9 cellular contexts compared by ENCODE assay signal in the genomic region with DNA sequence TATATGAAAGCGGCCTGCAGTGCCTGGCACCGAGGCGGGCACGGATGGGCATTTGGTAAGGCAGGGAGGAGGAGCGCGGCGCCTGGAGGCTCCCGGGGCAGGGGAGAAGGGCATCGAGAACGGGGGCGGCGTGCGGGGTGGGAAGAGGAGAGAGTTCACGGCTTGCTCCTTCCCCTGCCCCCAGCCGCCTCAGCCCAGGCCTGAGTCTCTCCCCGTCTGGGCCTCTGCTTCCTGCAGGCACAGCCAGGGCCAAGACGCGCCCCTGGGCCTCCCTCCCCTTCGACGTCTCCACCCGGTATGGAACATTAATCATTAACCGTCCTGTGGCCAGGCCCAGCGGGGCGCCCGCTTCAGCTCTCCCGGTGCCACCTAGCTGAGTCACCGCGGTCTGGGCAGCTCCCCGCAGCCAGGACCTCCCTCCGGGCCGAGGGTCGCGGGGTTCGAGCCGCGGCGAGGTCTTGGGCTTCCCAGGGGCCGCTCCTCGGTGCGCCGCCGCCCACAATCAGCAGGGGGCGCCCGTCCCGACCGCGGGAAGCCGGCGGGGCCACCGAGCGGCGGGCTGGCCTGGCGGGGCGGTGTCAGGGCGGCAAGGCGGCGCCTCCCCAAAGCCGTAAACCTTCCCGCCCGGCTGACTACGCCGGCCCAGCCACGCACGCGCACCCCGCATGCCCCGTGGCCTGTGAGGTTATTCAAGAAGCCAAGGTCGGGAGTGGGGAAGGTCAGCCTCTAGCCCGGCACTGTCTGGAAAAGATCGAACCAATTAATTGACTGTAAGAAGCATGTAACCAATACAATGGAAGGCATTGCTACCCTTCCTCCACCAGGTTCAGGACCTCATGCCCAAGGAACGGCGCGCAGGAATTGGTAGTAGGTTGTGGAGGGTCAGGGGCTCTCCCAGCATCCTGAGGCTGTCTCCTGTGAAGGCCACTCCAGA. TPM values are rescaled to one million over a fixed set of nuclear protein-coding genes. Genes with fewer than 3 reads are reported as not detected.
DNase-seq lines count a peak whose midpoint lies in the region; ATAC-seq and TF ChIP-seq lines count a peak whose summit lies in the region.
"Had no signal": no experiment of that assay in that cellular context is flagged by ENCODE, and none has a peak within 500 bp of the region (broad histone marks: within the 10 kb centered on the region; RNA-seq: fewer than 3 reads in every experiment).

No MANE protein-coding gene starts in this region.

- H3K4me3 ChIP-seq in lower lobe of right lung: peak overlapping the region; percentile 48

- peaks cover 15% of the 10 kb centered on the region for H3K27me3 Mint-ChIP-seq in activated CD4-positive, alpha-beta T cell treated with anti-CD3 and anti-CD28 coated beads, Interleukin-2, amount 10 ng/mL, durations not matched to agents 24 days and 14 days

- DNase-seq in AG09319 (ENCODE audit: extremely low read depth, low read depth) (peak; percentile 20), NCI-H446 (lab: John Stamatoyannopoulos, UW) (peak; percentile 26 to 83), dedifferentiated amniotic fluid mesenchymal stem cell (ENCODE audit: extremely low spot score) (peak; percentile 27), lower lobe of right lung (peak; percentile 86)
- DNase-seq in activated CD4-positive, alpha-beta T cell treated with anti-CD3 and anti-CD28 coated beads, Interleukin-2, amount 10 ng/mL, durations not matched to agents 24 days and 14 days: peak; percentile 96
- DNase-seq in stimulated activated CD4-positive, alpha-beta T cell treated with anti-CD3 and anti-CD28 coated beads, TNF-alpha, amount 100 ng/mL, for 1 hour (ENCODE audit: low read depth in 3 of 3, low spot score in 1 of 3): peak; percentile 38 to 79 (median 61)

- no peaks in the 10 kb centered on the region for H3K9me3 Mint-ChIP-seq in activated CD4-positive, alpha-beta T cell treated with anti-CD3 and anti-CD28 coated beads, Interleukin-2, amount 10 ng/mL, durations not matched to agents 24 days and 14 days

- H3K9me3 ChIP-seq in lower lobe of right lung: no peaks in the 10 kb centered on the region

- peaks cover 24% of the 10 kb centered on the region for H3K4me1 Mint-ChIP-seq in activated CD4-positive, alpha-beta T cell treated with anti-CD3 and anti-CD28 coated beads, Interleukin-2, amount 10 ng/mL, durations not matched to agents 24 days and 14 days

- peak overlapping the region; percentile 76 for H3K4me3 Mint-ChIP-seq in activated CD4-positive, alpha-beta T cell treated with anti-CD3 and anti-CD28 coated beads, Interleukin-2, amount 10 ng/mL, durations not matched to agents 24 days and 14 days

- H3K27ac ChIP-seq in lower lobe of right lung: no peak overlapping the region

- ATAC-seq in GM18909 (IDR thresholded peaks at IDR 0.05; ENCODE audit: poor library complexity, unreplicated experiment) (peak; percentile 70), HG03159 (IDR thresholded peaks at IDR 0.05; ENCODE audit: unreplicated experiment) (peak; percentile 50), lower lobe of right lung (peak; percentile 88 to 93)

- H3K36me3 Mint-ChIP-seq in activated CD4-positive, alpha-beta T cell treated with anti-CD3 and anti-CD28 coated beads, Interleukin-2, amount 10 ng/mL, durations not matched to agents 24 days and 14 days (ENCODE audit: low read depth): no peaks in the 10 kb centered on the region

- H3K4me1 ChIP-seq in lower lobe of right lung: peaks cover 21% of the 10 kb centered on the region

- H3K27me3 ChIP-seq in lower lobe of right lung (ENCODE audit: low read depth): no peaks in the 10 kb centered on the region

- no peaks in the 10 kb centered on the region for H3K36me3 ChIP-seq in lower lobe of right lung

- peak overlapping the region; percentile 43 for H3K27ac Mint-ChIP-seq in activated CD4-positive, alpha-beta T cell treated with anti-CD3 and anti-CD28 coated beads, Interleukin-2, amount 10 ng/mL, durations not matched to agents 24 days and 14 days

- intact Hi-C loops in activated CD4-positive, alpha-beta T cell treated with anti-CD3 and anti-CD28 coated beads, Interleukin-2, amount 10 ng/mL, durations not matched to agents 24 days and 14 days (cut with micrococcal nuclease): loop anchor here (1.0 to 10.0 kb wide), 8 partner anchors 39 to 1071 kb away; a partner anchor contains a TSS
- intact Hi-C loops in lower lobe of right lung (cut with DNase I): no loop called here

- TF ChIP-seq CTCF in AG09319 (IDR thresholded peaks at IDR 0.05; ENCODE audit: low read depth, low read length) (peak; percentile 42), lower lobe of right lung (IDR thresholded peaks at IDR 0.05) (peak; percentile 93)

RNA-seq across cellular contexts. Expression of a gene that starts 23.4 kb away (rescaled TPM):
- total RNA-seq in activated CD4-positive, alpha-beta T cell treated with anti-CD3 and anti-CD28 coated beads, Interleukin-2, amount 10 ng/mL, durations not matched to agents 24 days and 14 days: not detected in 2 replicates
- 0.12 TPM for total RNA-seq in lower lobe of right lung
- total RNA-seq: T-helper 2 cell treated with Interferon-gamma antibody and Interleukin-4, amounts not matched to agents 100 ng/mL and 5 ng/mL, for 36 hours had no signal

Comparison
In these comparisons a context has a peak if more than half of its experiments do, and no peak if none do; other contexts are left out.
1. DNase-seq: peak in every context shown above with its lines; median percentile 96 in activated CD4-positive, alpha-beta T cell treated with anti-CD3 and anti-CD28 coated beads, Interleukin-2, amount 10 ng/mL, durations not matched to agents 24 days and 14 days; 86 in lower lobe of right lung; 61 in stimulated activated CD4-positive, alpha-beta T cell treated with anti-CD3 and anti-CD28 coated beads, TNF-alpha, amount 100 ng/mL, for 1 hour; 54 in NCI-H446; 27 in dedifferentiated amniotic fluid mesenchymal stem cell; 20 in AG09319.